11 cellular contexts compared by ENCODE assay signal in the genomic region with DNA sequence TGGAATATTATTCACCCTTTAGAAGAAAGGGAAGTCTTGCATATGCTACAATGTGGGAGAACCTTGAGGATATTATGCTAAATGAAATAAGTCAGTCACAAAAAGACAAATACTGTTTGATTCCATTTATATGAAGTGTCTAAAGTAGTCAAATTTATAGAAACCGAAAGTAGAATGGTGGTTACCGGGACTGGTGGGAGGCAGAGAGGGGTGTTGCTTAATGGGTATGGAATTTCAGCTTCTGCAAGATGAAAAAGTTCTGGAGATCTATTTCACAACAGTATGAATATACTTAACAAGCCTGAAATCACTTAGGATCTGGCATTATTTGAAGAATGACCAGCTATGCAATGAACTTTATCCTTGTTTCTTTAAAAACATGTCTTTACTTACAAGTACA. TPM values are rescaled to one million over a fixed set of nuclear protein-coding genes. Genes with fewer than 3 reads are reported as not detected.
DNase-seq lines count a peak whose midpoint lies in the region; ATAC-seq and TF ChIP-seq lines count a peak whose summit lies in the region.
"Had no signal": no experiment of that assay in that cellular context is flagged by ENCODE, and none has a peak within 500 bp of the region (broad histone marks: within the 10 kb centered on the region; RNA-seq: fewer than 3 reads in every experiment).

No MANE protein-coding gene starts in this region.

- peak; percentile 6 for DNase-seq in HCEC 1CT
- DNase-seq in breast epithelium (ENCODE audit: low spot score in 2 of 2), result no peak
- DNase-seq in hepatocyte (ENCODE audit: low spot score), result no peak
- no peak for DNase-seq in tibial nerve (ENCODE audit: low spot score in 2 of 2)
- no peak for DNase-seq in caudate nucleus (lab: John Stamatoyannopoulos, UW)
- no peak for DNase-seq in NCI-H2227 treated with DMSO at 0.1 percent for 48 hours (lab: John Stamatoyannopoulos, UW)
- DNase-seq: amniotic stem cell; naive thymus-derived CD8-positive, alpha-beta T cell; NCI-H1048; SHP77 had no signal

- no peaks in the 10 kb centered on the region for H3K27me3 ChIP-seq in breast epithelium
- no peaks in the 10 kb centered on the region for H3K27me3 ChIP-seq in hepatocyte
- no peaks in the 10 kb centered on the region for H3K27me3 ChIP-seq in tibial nerve

- no peak for ATAC-seq in GM19351 (IDR thresholded peaks at IDR 0.05; ENCODE audit: unreplicated experiment)
- ATAC-seq: naive thymus-derived CD8-positive, alpha-beta T cell had no signal

- no peaks in the 10 kb centered on the region for H4K20me1 ChIP-seq in hepatocyte (ENCODE audit: insufficient read depth, poor library complexity, severe bottlenecking)

- H3K4me1 ChIP-seq in breast epithelium (no peaks in the 10 kb centered on the region), hepatocyte (ENCODE audit: insufficient read depth) (no peaks in the 10 kb centered on the region), tibial nerve (peaks cover 0 to 12% (median 0%) of the 10 kb centered on the region in 4 donors)

- 90% methylated on average over 2 of the region's 2 CpGs for WGBS in hepatocyte (ENCODE audit: low lambda C conversion rate, missing lambda C conversion rate)
- WGBS in tibial nerve, 2 donors, result 34 to 39% methylated on average over 2 of the region's 2 CpGs

- H3K27ac ChIP-seq in breast epithelium, result peak overlapping the region in 1 of 2 donors; percentile 64
- H3K27ac ChIP-seq in hepatocyte, result peak overlapping the region; percentile 25
- no peak overlapping the region for H3K27ac ChIP-seq in tibial nerve
- no peak overlapping the region for H3K27ac ChIP-seq in caudate nucleus (ENCODE audit: low read depth, low read length)

- H3K4me2 ChIP-seq in hepatocyte, result peak overlapping the region; percentile 40

- no peaks in the 10 kb centered on the region for H3K79me2 ChIP-seq in hepatocyte

- intact Hi-C loops in breast epithelium (cut with DNase I; ENCODE audit: low total_unique reads), result no loop called here

- H2AFZ ChIP-seq in hepatocyte, result no peak overlapping the region

- TF ChIP-seq EP300 in tibial nerve (IDR thresholded peaks at IDR 0.05), result no peak

- TF ChIP-seq POLR2A in breast epithelium (IDR thresholded peaks at IDR 0.05), result no peak
- no peak for TF ChIP-seq POLR2A in tibial nerve (IDR thresholded peaks at IDR 0.05)

- H3K9me3 ChIP-seq in breast epithelium, result no peaks in the 10 kb centered on the region
- H3K9me3 ChIP-seq in hepatocyte (ENCODE audit: low read depth), result no peaks in the 10 kb centered on the region
- H3K9me3 ChIP-seq in tibial nerve, result no peaks in the 10 kb centered on the region

- H3K4me3 ChIP-seq in breast epithelium, result peak overlapping the region; percentile 12 to 58 (median 27)
- no peak overlapping the region for H3K4me3 ChIP-seq in hepatocyte
- H3K4me3 ChIP-seq in tibial nerve, result peak overlapping the region in 3 of 4 donors; percentile 15 to 20 (median 16)

- H3K36me3 ChIP-seq in breast epithelium, result no peaks in the 10 kb centered on the region
- no peaks in the 10 kb centered on the region for H3K36me3 ChIP-seq in hepatocyte (replicated peaks; ENCODE audit: insufficient read depth, low read depth)
- H3K36me3 ChIP-seq in tibial nerve, result no peaks in the 10 kb centered on the region

- H3K9me2 ChIP-seq in hepatocyte (replicated peaks; ENCODE audit: insufficient read depth), result no peaks in the 10 kb centered on the region

- TF ChIP-seq CTCF in breast epithelium (IDR thresholded peaks at IDR 0.05) (no peak), hepatocyte (IDR thresholded peaks at IDR 0.05; ENCODE audit: poor library complexity) (no peak), tibial nerve (IDR thresholded peaks at IDR 0.05) (no peak)

RNA-seq across cellular contexts. Expression of a gene that starts 14.6 kb away (rescaled TPM):
- total RNA-seq in breast epithelium (10 to 100 TPM in 1 of 3 donors, 1 to 10 TPM in 2; 4.1 to 12.2 (median 4.3) TPM), hepatocyte (27.7 and 36.1 TPM in 2 replicates), tibial nerve (1 to 10 TPM; 3.3 to 7.1 (median 5.2) TPM)
- 9.7 and 12.0 TPM in 2 replicates for polyA plus RNA-seq in hepatocyte
- total RNA-seq: naive thymus-derived CD8-positive, alpha-beta T cell had no signal
- polyA plus RNA-seq: naive thymus-derived CD8-positive, alpha-beta T cell had no signal
